In genomic region chr1:35886606-35887431, GRCh38 we compare ENCODE assay signal across 11 cellular contexts. TPM values are rescaled to one million over a fixed set of nuclear protein-coding genes. Genes with fewer than 3 reads are reported as not detected.
DNase-seq lines count a peak whose midpoint lies in the region; ATAC-seq and TF ChIP-seq lines count a peak whose summit lies in the region.
"Had no signal": no experiment of that assay in that cellular context is flagged by ENCODE, and none has a peak within 500 bp of the region (broad histone marks: within the 10 kb centered on the region; RNA-seq: fewer than 3 reads in every experiment).

No MANE protein-coding gene starts in this region.

- intact Hi-C loops in dendritic cell treated with granulocyte-macrophage colony-stimulating factor and Interleukin-4, amounts not matched to agents 40 ng/mL and 50 ng/mL, for 4 days (cut with micrococcal nuclease): loop anchor here (10.0 kb wide), 1 partner anchor 48 kb away; the partner anchor contains the start of gene AGO3
- intact Hi-C loops in heart right ventricle (cut with DNase I): loop anchor here in 2 of 10 donors (10.0 kb wide), 1 partner anchor 198 kb away; the partner anchor contains the start of genes ADPRS (in 2 of the 2) and TEKT2 (in 2 of the 2)

- H3K23ac ChIP-seq in trophoblast cell (ENCODE audit: low read length): no peak overlapping the region

- TF ChIP-seq CTCF in tibial nerve (IDR thresholded peaks at IDR 0.05) (no peak), heart right ventricle (IDR thresholded peaks at IDR 0.05) (no peak)

- peaks cover 9% of the 10 kb centered on the region for H3K79me2 ChIP-seq in trophoblast cell (ENCODE audit: control insufficient read depth, insufficient read depth, low read length, poor library complexity)

- no peak overlapping the region for H3K18ac ChIP-seq in trophoblast cell (ENCODE audit: low read length)

- no peak overlapping the region for H2AFZ ChIP-seq in trophoblast cell (ENCODE audit: insufficient read depth, low read length, poor library complexity)

- H3K4me1 ChIP-seq in trophoblast cell (ENCODE audit: control insufficient read depth in 1 of 2, insufficient read depth in 2 of 2, low read length in 2 of 2) (peaks cover 18 to 22% of the 10 kb centered on the region in 2 experiments), tibial nerve (peaks cover 0 to 43% (median 20%) of the 10 kb centered on the region in 4 donors), heart right ventricle (peaks cover 2 to 61% (median 36%) of the 10 kb centered on the region in 9 donors)

- TF ChIP-seq EP300 in tibial nerve (IDR thresholded peaks at IDR 0.05): no peak

- no peaks in the 10 kb centered on the region for H3K9me3 Mint-ChIP-seq in dendritic cell treated with granulocyte-macrophage colony-stimulating factor and Interleukin-4, amounts not matched to agents 40 ng/mL and 50 ng/mL, for 4 days

- H2BK12ac ChIP-seq in trophoblast cell (ENCODE audit: low read length): no peak overlapping the region

- no peak overlapping the region for H3K9ac ChIP-seq in trophoblast cell (ENCODE audit: low read length)

- H4K91ac ChIP-seq in trophoblast cell (ENCODE audit: low read depth, low read length): no peak overlapping the region

- H3K27ac ChIP-seq in trophoblast cell (ENCODE audit: low read depth, low read length) (peak overlapping the region; percentile 9), tibial nerve (peak overlapping the region in 2 of 4 donors; percentile 31 to 41), heart right ventricle (peak overlapping the region in 1 of 10 donors; percentile 29)

- H3K79me1 ChIP-seq in trophoblast cell (ENCODE audit: low read length): peaks cover 4% of the 10 kb centered on the region

- H3K27me3 ChIP-seq in trophoblast cell (ENCODE audit: insufficient read depth, low read length) (no peaks in the 10 kb centered on the region), tibial nerve (no peaks in the 10 kb centered on the region), heart right ventricle (no peaks in the 10 kb centered on the region)

- H3K27me3 Mint-ChIP-seq in dendritic cell treated with granulocyte-macrophage colony-stimulating factor and Interleukin-4, amounts not matched to agents 40 ng/mL and 50 ng/mL, for 4 days: no peaks in the 10 kb centered on the region

- peak overlapping the region; percentile 48 for H3K4me2 ChIP-seq in trophoblast cell (ENCODE audit: low read length)

- no peak overlapping the region for H3K4ac ChIP-seq in trophoblast cell (ENCODE audit: low read depth, low read length)

- no peak overlapping the region for H3K4me3 Mint-ChIP-seq in dendritic cell treated with granulocyte-macrophage colony-stimulating factor and Interleukin-4, amounts not matched to agents 40 ng/mL and 50 ng/mL, for 4 days

- no peak overlapping the region for H3K4me3 ChIP-seq in trophoblast cell (ENCODE audit: low read depth, low read length)
- no peak overlapping the region for H3K4me3 ChIP-seq in tibial nerve
- H3K4me3 ChIP-seq in heart right ventricle: no peak overlapping the region

- H3K27ac Mint-ChIP-seq in dendritic cell treated with granulocyte-macrophage colony-stimulating factor and Interleukin-4, amounts not matched to agents 40 ng/mL and 50 ng/mL, for 4 days: peak overlapping the region; percentile 44

- no peak overlapping the region for H3K14ac ChIP-seq in trophoblast cell (ENCODE audit: low read length)

- no peak overlapping the region for H4K12ac ChIP-seq in trophoblast cell (ENCODE audit: low read depth, low read length)

- H2BK120ac ChIP-seq in trophoblast cell (ENCODE audit: insufficient read depth, low read length, poor library complexity): no peak overlapping the region

- no CpG with 5 or more reads among the region's 3 CpGs for WGBS in trophoblast cell (ENCODE audit: extremely low coverage, insufficient coverage, insufficient read length)
- 31% methylated on average over 3 of the region's 3 CpGs for WGBS in tibial nerve, 2 donors
- WGBS in heart right ventricle, 2 donors: 48 to 49% methylated on average over 3 of the region's 3 CpGs

- peak overlapping the region; percentile 55 for H4K8ac ChIP-seq in trophoblast cell (ENCODE audit: low read depth, low read length)

- peaks cover 57% of the 10 kb centered on the region for H3K4me1 Mint-ChIP-seq in dendritic cell treated with granulocyte-macrophage colony-stimulating factor and Interleukin-4, amounts not matched to agents 40 ng/mL and 50 ng/mL, for 4 days (ENCODE audit: low read depth)

- H3K36me3 ChIP-seq in trophoblast cell (ENCODE audit: control insufficient read depth in 1 of 2, insufficient read depth in 2 of 2, low read length in 2 of 2) (peaks cover 3 to 4% of the 10 kb centered on the region in 2 experiments), tibial nerve (peaks cover 0 to 40% (median 8%) of the 10 kb centered on the region in 3 donors), heart right ventricle (peaks cover 0 to 38% (median 20%) of the 10 kb centered on the region in 9 donors)

- DNase-seq in SIG-M5 treated with dmso at 0.1 percent for 504 hours (lab: John Stamatoyannopoulos, UW; ENCODE audit: unreplicated experiment) (peak; percentile 57), SIG-M5 (lab: John Stamatoyannopoulos, UW) (no peak), NCI-H774 (lab: John Stamatoyannopoulos, UW) (peak; percentile 8), trophoblast cell (no peak), tibial nerve (ENCODE audit: low spot score in 2 of 2) (no peak), NCI-H1436 (lab: John Stamatoyannopoulos, UW) (no peak), heart right ventricle (no peak)
- DNase-seq: COR-L47; KG1; stimulated activated CD4-positive, alpha-beta T cell treated with anti-CD3 and anti-CD28 coated beads, Interleukin-15, amount 100 ng/mL, for 24 hours had no signal

- no peak for TF ChIP-seq POLR2A in tibial nerve (IDR thresholded peaks at IDR 0.05)

- H2BK5ac ChIP-seq in trophoblast cell (ENCODE audit: low read depth, low read length, poor library complexity): no peak overlapping the region

- ATAC-seq in heart right ventricle: no peak

- peaks cover 1% of the 10 kb centered on the region for H3K9me3 ChIP-seq in trophoblast cell (ENCODE audit: insufficient read depth, low read depth, low read length)
- no peaks in the 10 kb centered on the region for H3K9me3 ChIP-seq in tibial nerve
- H3K9me3 ChIP-seq in heart right ventricle: no peaks in the 10 kb centered on the region

- H2AK5ac ChIP-seq in trophoblast cell (ENCODE audit: low read length): no peak overlapping the region

- peaks cover 38% of the 10 kb centered on the region for H3K36me3 Mint-ChIP-seq in dendritic cell treated with granulocyte-macrophage colony-stimulating factor and Interleukin-4, amounts not matched to agents 40 ng/mL and 50 ng/mL, for 4 days (ENCODE audit: low read depth)

RNA-seq across cellular contexts. Expression of gene AGO1, which starts 3.8 kb away (rescaled TPM):
- 13.1 and 13.5 TPM in 2 replicates for polyA plus RNA-seq in trophoblast cell (2013)
- total RNA-seq in tibial nerve (10 to 100 TPM in 3 of 4 donors, 1 to 10 TPM in 1; 9.2 to 24.0 (median 20.1) TPM), heart right ventricle (10 to 100 TPM; 19.5 to 26.5 (median 22.5) TPM)
- polyA plus RNA-seq in heart right ventricle: 1 to 10 TPM; 1.9 to 3.1 TPM

RNA-seq across cellular contexts. Expression of gene AGO3, which starts 44.1 kb away (rescaled TPM):
- polyA plus RNA-seq in trophoblast cell (2013): 12.9 and 13.3 TPM in 2 replicates
- total RNA-seq in tibial nerve (10 to 100 TPM; 16.2 to 31.8 (median 27.7) TPM), heart right ventricle (10 to 100 TPM; 12.3 to 20.7 (median 15.1) TPM)
- polyA plus RNA-seq in heart right ventricle: 1 to 10 TPM; 2.2 to 3.4 TPM

Comparison
In these comparisons a context has a peak if more than half of its experiments do, and no peak if none do; other contexts are left out.
1. DNase-seq: peak in SIG-M5 treated with dmso at 0.1 percent for 504 hours (single experiment) and NCI-H774 (single experiment); none in SIG-M5 (single experiment), trophoblast cell (0 of 2), tibial nerve (0 of 2), NCI-H1436 (single experiment) and heart right ventricle (0 of 2).